7 cellular contexts compared by ENCODE assay signal in genomic region chr15:30859091-30859874, GRCh38. TPM values are rescaled to one million over a fixed set of nuclear protein-coding genes. Genes with fewer than 3 reads are reported as not detected.
DNase-seq lines count a peak whose midpoint lies in the region; ATAC-seq and TF ChIP-seq lines count a peak whose summit lies in the region.

No MANE protein-coding gene starts in this region.

- H3K9me2 ChIP-seq in MM.1S (replicated peaks; ENCODE audit: insufficient read depth, low read length): no peaks in the 10 kb centered on the region

- intact Hi-C loops in esophagus squamous epithelium (cut with DNase I): no loop called here

- no peaks in the 10 kb centered on the region for H3K79me2 ChIP-seq in MM.1S (ENCODE audit: low read length)

- DNase-seq in GM06990 (ENCODE audit: extremely low read depth, insufficient read length) (no peak), MM.1S (peak; percentile 30), esophagus squamous epithelium (lab: John Stamatoyannopoulos, UW) (no peak), pulmonary artery endothelial cell (ENCODE audit: low read depth, low spot score) (peak; percentile 5), anterior cingulate cortex (lab: John Stamatoyannopoulos, UW) (no peak), MV-4-11 (lab: John Stamatoyannopoulos, UW) (no peak)

- 13 to 19% methylated on average over 7 of the region's 7 CpGs for WGBS in esophagus squamous epithelium, 2 donors

- H3F3A ChIP-seq in MM.1S (ENCODE audit: insufficient read depth, low read length): no peaks in the 10 kb centered on the region

- ATAC-seq in GM18867 (IDR thresholded peaks at IDR 0.05; ENCODE audit: unreplicated experiment): no peak

- H3K36me3 ChIP-seq in GM06990 (ENCODE audit: control insufficient read depth, insufficient read depth, low read length) (no peaks in the 10 kb centered on the region), MM.1S (replicated peaks; ENCODE audit: insufficient read depth, low read length) (no peaks in the 10 kb centered on the region), esophagus squamous epithelium (no peaks in the 10 kb centered on the region)

- TF ChIP-seq CTCF in GM06990 (IDR thresholded peaks at IDR 0.05; ENCODE audit: insufficient read depth, low read length, poor library complexity, severe bottlenecking) (peak; percentile 76), MM.1S (IDR thresholded peaks at IDR 0.05; ENCODE audit: low read length) (peak; percentile 64), esophagus squamous epithelium (IDR thresholded peaks at IDR 0.05) (peak in 5 of 6 experiments; percentile 34 to 58 (median 43))

- H3K9me3 ChIP-seq in MM.1S (replicated peaks; ENCODE audit: insufficient read depth, low read length): no peaks in the 10 kb centered on the region
- H3K9me3 ChIP-seq in esophagus squamous epithelium: peaks cover 0 to 3% (median 3%) of the 10 kb centered on the region in 3 donors

- no peaks in the 10 kb centered on the region for H4K20me1 ChIP-seq in MM.1S (ENCODE audit: insufficient read depth, low read length)

- H3K4me1 ChIP-seq in MM.1S (ENCODE audit: low read length) (no peaks in the 10 kb centered on the region), esophagus squamous epithelium (no peaks in the 10 kb centered on the region)

- no peak for TF ChIP-seq POLR2A in esophagus squamous epithelium (IDR thresholded peaks at IDR 0.05)

- H3K4me3 ChIP-seq in GM06990 (replicated peaks; ENCODE audit: low read depth, low read length): no peak overlapping the region
- H3K4me3 ChIP-seq in MM.1S (ENCODE audit: low read length): no peak overlapping the region
- no peak overlapping the region for H3K4me3 ChIP-seq in esophagus squamous epithelium

- H3K27ac ChIP-seq in MM.1S (ENCODE audit: low read length): no peak overlapping the region
- no peak overlapping the region for H3K27ac ChIP-seq in esophagus squamous epithelium

- H2AFZ ChIP-seq in MM.1S (ENCODE audit: low read length): no peak overlapping the region

- H3K27me3 ChIP-seq in GM06990 (replicated peaks; ENCODE audit: control insufficient read depth, insufficient read depth, low read length) (no peaks in the 10 kb centered on the region), MM.1S (replicated peaks; ENCODE audit: insufficient read depth, low read length) (no peaks in the 10 kb centered on the region), esophagus squamous epithelium (no peaks in the 10 kb centered on the region)

- H3K9ac ChIP-seq in MM.1S (ENCODE audit: low read length): no peak overlapping the region

- no peak overlapping the region for H3K4me2 ChIP-seq in MM.1S (ENCODE audit: low read depth, low read length)

RNA-seq across cellular contexts. Expression of gene FAN1, which starts 44.4 kb away (rescaled TPM):
- 10 to 100 TPM in 2 of 4 donors, 1 to 10 TPM in 2; 6.0 to 17.7 (median 10.2) TPM for total RNA-seq in esophagus squamous epithelium
- total RNA-seq in pulmonary artery endothelial cell: 11.7 and 16.8 TPM in 2 replicates

Comparison
In these comparisons a context has a peak if more than half of its experiments do, and no peak if none do; other contexts are left out.
1. DNase-seq: peak in MM.1S (single experiment) and pulmonary artery endothelial cell (single experiment); none in GM06990 (single experiment), esophagus squamous epithelium (single experiment), anterior cingulate cortex (0 of 58) and MV-4-11 (single experiment).
2. Peak in every context shown above with its lines, with median percentiles within 50 percentile points of each other: CTCF ChIP-seq.